14 cellular contexts compared by ENCODE assay signal in genomic region chr19:53774491-53774890, GRCh38. TPM values are rescaled to one million over a fixed set of nuclear protein-coding genes. Genes with fewer than 3 reads are reported as not detected.
DNase-seq lines count a peak whose midpoint lies in the region; FAIRE-seq and TF ChIP-seq lines count a peak whose summit lies in the region.
"Not testable (repeated sequence)": the region's sequence is repeated elsewhere in the genome, so short reads cannot be mapped to it uniquely, and the experiment has no call there.
"Had no signal": no experiment of that assay in that cellular context is flagged by ENCODE, and none has a peak within 500 bp of the region (broad histone marks: within the 10 kb centered on the region; RNA-seq: fewer than 3 reads in every experiment).

No MANE protein-coding gene starts in this region.

- not testable (repeated sequence) for H3K18ac ChIP-seq in H9 (ENCODE audit: insufficient read length, low read depth, low read length); H1 (ENCODE audit: extremely low read depth, low read length)
- peak overlapping the region; percentile 91 for H3K18ac ChIP-seq in mesendoderm (ENCODE audit: low read length)

- not testable (repeated sequence) for H3K56ac ChIP-seq in H9 (ENCODE audit: insufficient read length, low read depth, low read length); H1 (replicated peaks; ENCODE audit: insufficient read length, low read depth, low read length)
- peak overlapping the region; percentile 85 for H3K56ac ChIP-seq in mesendoderm (ENCODE audit: low read length)

- H2AK5ac ChIP-seq in H9 (ENCODE audit: insufficient read length, low read length); H1 (ENCODE audit: low read depth, low read length); mesendoderm (ENCODE audit: low read length): not testable (repeated sequence)

- not testable (repeated sequence) for H2AFZ ChIP-seq in H9 (ENCODE audit: low read length); H1 (ENCODE audit: low read length)

- H3K4me2 ChIP-seq in H9 (ENCODE audit: insufficient read depth, insufficient read length, low read length); H1 (ENCODE audit: insufficient read depth in 1 of 2, low read depth in 2 of 2, low read length in 2 of 2); mesendoderm (ENCODE audit: low read length): not testable (repeated sequence)

- H4K20me1 ChIP-seq in H9 (ENCODE audit: control insufficient read depth, insufficient read depth, insufficient read length); H1 (replicated peaks in 1 of 2; ENCODE audit: control insufficient read depth in 1 of 2, insufficient read depth in 2 of 2, low read length in 2 of 2): not testable (repeated sequence)

- H3K23me2 ChIP-seq in H9 (ENCODE audit: insufficient read length, low read depth, low read length, poor library complexity, severe bottlenecking); H1 (ENCODE audit: low read depth, low read length): not testable (repeated sequence)

- H3K14ac ChIP-seq in H9 (ENCODE audit: insufficient read depth, low read length); H1 (ENCODE audit: insufficient read length): not testable (repeated sequence)

- TSS peak; percentile 55 for BruUV-seq in Caco-2 (replicated peaks; lab: Mats Ljungman, UMichigan)

- H3K4me3 ChIP-seq in Caco-2 (ENCODE audit: low read depth, low read length); HUES6 (ENCODE audit: low read depth, low read length); H1 (ENCODE audit: extremely low read depth in 1 of 4, insufficient read depth in 2 of 4, low read depth in 3 of 4, low read length in 4 of 4); mesendoderm (ENCODE audit: low read length): not testable (repeated sequence)

- POLR2A ChIA-PET in Caco-2 (lab: Charles Lee): interaction anchor here (0.5 to 2.5 kb wide), 6 partner anchors 11 to 256 kb away, joined by 4 to 20 read pairs (median 7); partner anchors contain the start of gene MYADM
- POLR2A ChIA-PET in H1 (lab: Charles Lee; ENCODE audit: partially characterized antibody): interaction anchor here (0.9 to 3.8 kb wide), 5 partner anchors 8 to 206 kb away, joined by 3 to 31 read pairs (median 4); no protein-coding TSS in a partner anchor

- not testable (repeated sequence) for H4K8ac ChIP-seq in H9 (replicated peaks; ENCODE audit: insufficient read length, low read depth, low read length); H1 (ENCODE audit: extremely low read depth, insufficient read depth, low read length); mesendoderm (ENCODE audit: low read depth, low read length)

- not testable (repeated sequence) for H2BK12ac ChIP-seq in H9 (ENCODE audit: insufficient read length, low read depth, low read length)
- H2BK12ac ChIP-seq in H1 (ENCODE audit: low read depth, low read length): 0 out of 2 replicates have a peak overlapping the region, but pooled peaks have one; percentile 9

- DNase-seq in Caco-2; H9; H1 (ENCODE audit: low read depth in 1 of 2, low spot score in 2 of 2); nephron progenitor cell; progenitor cell of endocrine pancreas (ENCODE audit: low spot score, unreplicated experiment): not testable (repeated sequence)
- DNase-seq in mesendoderm: peak; percentile 91

- TF ChIP-seq RAD21 in H1 (IDR thresholded peaks at IDR 0.05 in 1 of 2, conservative IDR thresholded peaks at IDR 0.05 in 1 of 2; ENCODE audit: low read depth in 2 of 2, low read length in 2 of 2): not testable (repeated sequence)

- not testable (repeated sequence) for H3K4ac ChIP-seq in H9 (ENCODE audit: low read depth, low read length); H1 (replicated peaks; ENCODE audit: insufficient read length, low read depth, low read length); mesendoderm (ENCODE audit: low read depth, low read length)

- H3K23ac ChIP-seq in H9 (ENCODE audit: insufficient read length, low read depth, low read length); H1 (ENCODE audit: insufficient read length); mesendoderm (ENCODE audit: low read length): not testable (repeated sequence)

- FAIRE-seq in H1 (lab: Jason Lieb, UNC): not testable (repeated sequence)

- H3K4me1 Mint-ChIP-seq in Caco-2 (ENCODE audit: low read depth, unreplicated experiment) (peaks cover 44% of the 10 kb centered on the region), H9 (peaks cover 33 to 36% of the 10 kb centered on the region in 2 experiments), progenitor cell of endocrine pancreas (ENCODE audit: low read depth) (peaks cover 33% of the 10 kb centered on the region)
- not testable (repeated sequence) for H3K4me1 Mint-ChIP-seq in nephron progenitor cell

- H3K36me3 ChIP-seq in Caco-2 (ENCODE audit: control insufficient read depth, insufficient read depth, low read length); HUES6 (ENCODE audit: control insufficient read depth, insufficient read depth, low read length); H1 (ENCODE audit: control insufficient read depth in 2 of 4, insufficient read depth in 4 of 4, low read length in 3 of 4); mesendoderm (ENCODE audit: control insufficient read depth, insufficient read depth, low read length): not testable (repeated sequence)

- intact Hi-C loops in Caco-2 (cut with micrococcal nuclease; ENCODE audit: unreplicated experiment): loop anchor here (1.0 to 5.0 kb wide), 2 partner anchors 11 to 108 kb away; partner anchors contain the start of gene PRKCG

- not testable (repeated sequence) for H2BK5ac ChIP-seq in H9 (ENCODE audit: insufficient read length, low read length); H1 (ENCODE audit: low read depth, low read length)
- H2BK5ac ChIP-seq in mesendoderm (ENCODE audit: low read length): peak overlapping the region; percentile 93

- H3T11ph ChIP-seq in H9 (ENCODE audit: low read length): not testable (repeated sequence)

- H3K9me3 Mint-ChIP-seq in Caco-2 (ENCODE audit: unreplicated experiment): peaks cover 10% of the 10 kb centered on the region
- H3K9me3 Mint-ChIP-seq in H9; nephron progenitor cell; progenitor cell of endocrine pancreas (ENCODE audit: low read depth): not testable (repeated sequence)

- H3K27me3 Mint-ChIP-seq in Caco-2 (ENCODE audit: insufficient read depth, unreplicated experiment); H9 (ENCODE audit: low read depth); nephron progenitor cell (ENCODE audit: low read depth, poor library complexity); progenitor cell of endocrine pancreas: not testable (repeated sequence)

- H3K79me2 ChIP-seq in H9 (ENCODE audit: insufficient read depth, low read length); H1 (ENCODE audit: control insufficient read depth in 1 of 2, insufficient read depth in 2 of 2, low read length in 2 of 2); mesendoderm (ENCODE audit: control insufficient read depth, insufficient read depth, low read length): not testable (repeated sequence)

- not testable (repeated sequence) for H3K27me3 ChIP-seq in Caco-2 (replicated peaks; ENCODE audit: control insufficient read depth, insufficient read depth, low read length); H9 (ENCODE audit: insufficient read depth, low read length); HUES6 (ENCODE audit: control insufficient read depth, insufficient read depth, low read length); H1 (replicated peaks in 1 of 4; ENCODE audit: control insufficient read depth in 3 of 4, extremely low read depth in 1 of 4, insufficient read depth in 3 of 4, low read length in 3 of 4); mesendoderm (ENCODE audit: insufficient read depth, low read length, poor library complexity)

- not testable (repeated sequence) for H2BK15ac ChIP-seq in H9 (ENCODE audit: low read depth, low read length); H1 (ENCODE audit: low read length); mesendoderm (replicated peaks; ENCODE audit: low read depth)

- not testable (repeated sequence) for TF ChIP-seq CTCF in Caco-2 (IDR thresholded peaks at IDR 0.05; ENCODE audit: insufficient read depth in 1 of 2, low read depth in 1 of 2, low read length in 1 of 2, severe bottlenecking in 1 of 2, unreplicated experiment in 1 of 2); H9 (conservative IDR thresholded peaks at IDR 0.05); H1 (IDR thresholded peaks at IDR 0.05; ENCODE audit: control extremely low read depth in 1 of 3, insufficient read depth in 1 of 3, low read depth in 1 of 3, low read length in 3 of 3); nephron progenitor cell (IDR thresholded peaks at IDR 0.05); progenitor cell of endocrine pancreas (IDR thresholded peaks at IDR 0.05; ENCODE audit: unreplicated experiment)

- H4K91ac ChIP-seq in H9 (ENCODE audit: insufficient read length, low read depth, low read length); H1 (replicated peaks; ENCODE audit: insufficient read length, low read length): not testable (repeated sequence)

- TF ChIP-seq EP300 in H1 (IDR thresholded peaks at IDR 0.05; ENCODE audit: borderline replicate concordance in 1 of 2, low read depth in 2 of 2, low read length in 2 of 2): not testable (repeated sequence)

- not testable (repeated sequence) for H2BK20ac ChIP-seq in H9 (ENCODE audit: low read depth, low read length, poor library complexity, severe bottlenecking); H1 (ENCODE audit: low read length)

- H3K27ac ChIP-seq in H9 (ENCODE audit: insufficient read length, low read depth, low read length); H1 (ENCODE audit: low read depth, low read length): not testable (repeated sequence)
- H3K27ac ChIP-seq in HUES6 (ENCODE audit: low read depth, low read length) (peak overlapping the region; percentile 56; the same call in 1 of the 2 replicates), mesendoderm (ENCODE audit: low read depth, low read length) (peak overlapping the region; percentile 97)

- H3K4me1 ChIP-seq in Caco-2 (peaks cover 55% of the 10 kb centered on the region), HUES6 (ENCODE audit: control insufficient read depth, insufficient read depth, low read length) (peaks cover 28% of the 10 kb centered on the region), H1 (replicated peaks in 1 of 4; ENCODE audit: control insufficient read depth in 3 of 4, insufficient read depth in 4 of 4, low read length in 3 of 4) (peaks cover 0 to 13% (median 2%) of the 10 kb centered on the region in 4 experiments; a peak in 4 of 7 replicates)
- H3K4me1 ChIP-seq in H9 (ENCODE audit: insufficient read depth, low read length); mesendoderm (ENCODE audit: control insufficient read depth, low read depth, low read length): not testable (repeated sequence)

- H2BK120ac ChIP-seq in H9 (ENCODE audit: low read depth, low read length, poor library complexity, severe bottlenecking); H1 (replicated peaks; ENCODE audit: low read depth, low read length): not testable (repeated sequence)
- peak overlapping the region; percentile 93 for H2BK120ac ChIP-seq in mesendoderm (ENCODE audit: low read depth, low read length)

- H3K4me3 Mint-ChIP-seq in Caco-2 (ENCODE audit: unreplicated experiment) (peak overlapping the region; percentile 62), progenitor cell of endocrine pancreas (ENCODE audit: low read depth) (peak overlapping the region; percentile 14)
- not testable (repeated sequence) for H3K4me3 Mint-ChIP-seq in H9, nephron progenitor cell

- CTCF ChIA-PET in Caco-2 (lab: Charles Lee) (interaction anchor here (1.0 to 3.1 kb wide), 5 partner anchors 11 to 256 kb away, joined by 3 to 25 read pairs (median 5); no protein-coding TSS in a partner anchor), H1 (lab: Charles Lee; ENCODE audit: partially characterized antibody) (interaction anchor here (0.6 to 6.9 kb wide), 21 partner anchors 9 to 257 kb away, joined by 3 to 108 read pairs (median 3); partner anchors contain the start of gene NLRP12)

- H3K27ac Mint-ChIP-seq in Caco-2 (ENCODE audit: unreplicated experiment) (peak overlapping the region; percentile 74), H9 (peak overlapping the region in 2 of 3 experiments; percentile 71 to 79; a peak in 3 of 7 replicates), nephron progenitor cell (peak overlapping the region; percentile 54), progenitor cell of endocrine pancreas (peak overlapping the region; percentile 53)

- no CpG with 5 or more reads among the region's 7 CpGs for WGBS in H9 (ENCODE audit: extremely low coverage, insufficient read length, low lambda C conversion rate)
- whole genome bisulfite sequencing in H1 (ENCODE audit: extremely low coverage in 1 of 2, insufficient coverage in 1 of 2, insufficient read length in 1 of 2, insufficient replicate concordance in 2 of 2, low coverage in 1 of 2, low lambda C conversion rate in 2 of 2, missing lambda C conversion rate in 1 of 2), 2 experiments: 79% methylated on average over 7 of the region's 7 CpGs; no CpG with 5 or more reads in 1 of the 2 experiments
- no CpG with 5 or more reads among the region's 7 CpGs for WGBS in mesendoderm (ENCODE audit: extremely low coverage, insufficient coverage, low lambda C conversion rate)

- not testable (repeated sequence) for H4K5ac ChIP-seq in H9 (ENCODE audit: insufficient read length, low read depth, low read length); H1 (ENCODE audit: insufficient read length, low read depth, low read length); mesendoderm (ENCODE audit: low read length)

- H3K36me3 Mint-ChIP-seq in Caco-2 (ENCODE audit: insufficient read depth, unreplicated experiment): peaks cover 37% of the 10 kb centered on the region
- H3K36me3 Mint-ChIP-seq in H9 (ENCODE audit: insufficient read depth in 1 of 3, low read depth in 3 of 3); nephron progenitor cell (ENCODE audit: low read depth); progenitor cell of endocrine pancreas (ENCODE audit: insufficient read depth): not testable (repeated sequence)

- not testable (repeated sequence) for H3K79me1 ChIP-seq in H9 (ENCODE audit: insufficient read depth, low read depth, low read length, poor library complexity, severe bottlenecking); H1 (ENCODE audit: low read depth, low read length); mesendoderm (ENCODE audit: low read length)

- TF ChIP-seq POLR2A in H1 (IDR thresholded peaks at IDR 0.05; ENCODE audit: control extremely low read depth in 1 of 2, low read depth in 2 of 2, low read length in 2 of 2): not testable (repeated sequence)

- not testable (repeated sequence) for H3K9ac ChIP-seq in H9 (ENCODE audit: extremely low read depth, insufficient read length, low read length); H1 (replicated peaks in 1 of 4; ENCODE audit: extremely low read depth in 1 of 4, low read depth in 3 of 4, low read length in 3 of 4)
- H3K9ac ChIP-seq in HUES6 (ENCODE audit: low read length) (peak overlapping the region; percentile 48), mesendoderm (ENCODE audit: low read length) (peak overlapping the region; percentile 63)

- H3K9me3 ChIP-seq in Caco-2; H9 (ENCODE audit: control insufficient read depth, low read depth, low read length); HUES6 (ENCODE audit: control insufficient read depth, insufficient read depth, low read depth, low read length); H1 (ENCODE audit: insufficient read depth in 2 of 2, low read depth in 1 of 2, low read length in 1 of 2): not testable (repeated sequence)

RNA-seq across cellular contexts. Expression of gene NLRP12, which starts 49.6 kb away (rescaled TPM):
- not detected in 2 replicates for total RNA-seq in Caco-2 (2022)
- 3.6 and 4.0 TPM in 2 replicates for total RNA-seq in H9 (2021)
- total RNA-seq in H1 (2021; fragmentation: NEBNext Ultra II Directional; extraction: Animal tissue kit (Norgen Biotek cat#: 25700)): 1.8 and 1.9 TPM in 2 replicates
- 1.0 and 2.5 TPM in 2 replicates for polyA plus RNA-seq in H1 (2011; rRNA removed)
- polyA plus RNA-seq in H1 (2011; cell fraction: cytosol; rRNA removed): 2.1 TPM
- polyA plus RNA-seq in H1 (2011; cell fraction: nucleus; rRNA removed): 2.9 TPM
- 0.69 to 1.5 TPM (median 1.1 TPM) in 4 replicates for polyA plus RNA-seq in H1 (2012, experiment 1 of 2)
- 0.89 TPM for polyA plus RNA-seq in H1 (2012, experiment 2 of 2)
- 1.8 TPM for polyA plus RNA-seq in H1 (2013, experiment 1 of 2)
- 1.7 TPM for polyA plus RNA-seq in H1 (2013, experiment 2 of 2)
- polyA minus RNA-seq in H1 (2011; rRNA and poly(A)+ RNA removed): 2.8 and 5.0 TPM in 2 replicates
- 2.3 TPM for polyA minus RNA-seq in H1 (2011; cell fraction: cytosol; rRNA and poly(A)+ RNA removed)
- 3.6 TPM for polyA minus RNA-seq in H1 (2011; cell fraction: nucleus; rRNA and poly(A)+ RNA removed)
- 1.0 TPM for polyA plus RNA-seq in mesendoderm (2013, experiment 1 of 2)
- polyA plus RNA-seq in mesendoderm (2013, experiment 2 of 2): 0.95 TPM
- total RNA-seq in progenitor cell of endocrine pancreas: not detected in 2 replicates
- total RNA-seq: A172; B cell; CD8-positive, alpha-beta T cell; Daoy; G401; GM12878 had no signal
- polyA plus RNA-seq: BJ, GM12878 had no signal
